ENCODE assay signal across 22 cellular contexts in the genomic region with DNA sequence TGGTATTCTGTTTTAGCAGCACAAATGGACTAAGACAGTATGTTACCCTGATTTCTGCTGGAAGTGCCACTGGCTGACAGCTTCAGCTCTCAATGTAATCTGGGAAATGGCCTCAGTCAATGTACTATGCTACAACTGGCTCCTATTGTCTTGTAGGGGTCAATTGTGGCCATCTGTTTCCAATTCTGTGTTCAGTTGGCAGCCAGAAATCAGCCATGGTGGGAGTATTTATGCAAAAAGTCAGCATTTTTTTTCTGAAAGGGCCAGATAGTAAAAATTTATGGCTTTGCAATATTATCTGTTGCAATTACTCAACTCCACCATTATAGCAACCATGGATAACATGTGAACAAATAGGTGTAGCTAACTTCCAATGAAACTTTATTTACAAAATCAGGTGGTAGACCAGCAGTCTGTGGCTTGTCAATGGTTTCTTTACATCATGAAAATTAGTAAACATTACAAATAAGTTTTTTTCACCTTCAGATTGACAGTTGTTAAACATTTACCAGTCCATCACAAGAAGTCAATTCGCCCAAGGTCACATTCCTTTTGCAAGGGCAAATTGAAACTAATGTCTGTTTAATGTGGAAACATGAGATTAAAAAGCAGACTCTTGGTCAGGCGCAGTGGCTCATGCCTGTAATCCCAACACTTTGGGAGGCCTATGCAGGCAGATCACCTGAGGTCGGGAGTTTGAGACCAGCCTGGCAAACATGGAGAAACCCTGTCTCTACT. TPM values are rescaled to one million over a fixed set of nuclear protein-coding genes. Genes with fewer than 3 reads are reported as not detected.
"Had no signal": no experiment of that assay in that cellular context is flagged by ENCODE, and none has a peak within 500 bp of the region (broad histone marks: within the 10 kb centered on the region; RNA-seq: fewer than 3 reads in every experiment).

No MANE protein-coding gene starts in this region.

- H3K4me1 ChIP-seq: colonic mucosa, gastrocnemius medialis, heart right ventricle, thyroid gland, upper lobe of left lung, uterus had no signal

- H3K4me3 ChIP-seq: colonic mucosa, gastrocnemius medialis, heart right ventricle, lung, thyroid gland, upper lobe of left lung, uterus had no signal

- ATAC-seq: gastrocnemius medialis, heart right ventricle, left cardiac atrium, left ventricle myocardium superior had no signal

- H3K27ac ChIP-seq: colonic mucosa, gastrocnemius medialis, heart right ventricle, thyroid gland, upper lobe of left lung, uterus had no signal

- H3K27me3 ChIP-seq: colonic mucosa, gastrocnemius medialis, heart right ventricle, thyroid gland, upper lobe of left lung, uterus had no signal

- FAIRE-seq: endothelial cell of umbilical vein, kidney, small intestine had no signal

- H3K4me1 Mint-ChIP-seq: endodermal cell, naive B cell, nephron progenitor cell had no signal

- DNase-seq: colonic mucosa; effector CD4-positive, alpha-beta T cell; endodermal cell; erythroblast; gastrocnemius medialis; heart right ventricle; kidney; left cardiac atrium; left ventricle myocardium superior; mesenchymal stem cell; midbrain; naive B cell; nephron progenitor cell; small intestine; stimulated activated CD4-positive, alpha-beta T cell treated with anti-CD3 and anti-CD28 coated beads, Interleukin-12 subunit alpha, Interleukin-12 subunit beta, amount 100 ng/mL, for 4 hours; stimulated activated naive CD4-positive, alpha-beta T cell treated with Interleukin-2 at 50 U/mL for 16 hours; thyroid gland; upper lobe of left lung; uterus had no signal

- H3K36me3 ChIP-seq: colonic mucosa, gastrocnemius medialis, heart right ventricle, thyroid gland, upper lobe of left lung, uterus had no signal

- H3K9me3 ChIP-seq: colonic mucosa, gastrocnemius medialis, thyroid gland, uterus had no signal

- H3K4me3 Mint-ChIP-seq: endodermal cell, naive B cell, nephron progenitor cell had no signal

- H3K36me3 Mint-ChIP-seq: naive B cell had no signal

- H3K27ac Mint-ChIP-seq: endodermal cell, naive B cell, nephron progenitor cell had no signal

RNA-seq across cellular contexts. Expression of a gene that starts 58.3 kb away (rescaled TPM):
- total RNA-seq: endothelial cell of umbilical vein, pulmonary artery endothelial cell had no signal
- polyA plus RNA-seq: endothelial cell of umbilical vein had no signal
